In genomic region chr9:98222885-98223640, GRCh38 we compare ENCODE assay signal across 9 cellular contexts. TPM values are rescaled to one million over a fixed set of nuclear protein-coding genes. Genes with fewer than 3 reads are reported as not detected.
DNase-seq lines count a peak whose midpoint lies in the region; ATAC-seq, FAIRE-seq and TF ChIP-seq lines count a peak whose summit lies in the region.
"Had no signal": no experiment of that assay in that cellular context is flagged by ENCODE, and none has a peak within 500 bp of the region (broad histone marks: within the 10 kb centered on the region; RNA-seq: fewer than 3 reads in every experiment).

No MANE protein-coding gene starts in this region.

- peaks cover 2% of the 10 kb centered on the region for H3K9me1 ChIP-seq in keratinocyte (ENCODE audit: control insufficient read depth, extremely low read depth, insufficient read depth, low read length)

- H4K20me1 ChIP-seq in astrocyte (ENCODE audit: insufficient read depth, low read length) (no peaks in the 10 kb centered on the region), keratinocyte (ENCODE audit: control insufficient read depth, extremely low read depth, insufficient read depth, low read length) (no peaks in the 10 kb centered on the region)

- TF ChIP-seq EP300 in transverse colon (IDR thresholded peaks at IDR 0.05; ENCODE audit: low read depth), result no peak

- in situ Hi-C loops in transverse colon (cut with MboI; ENCODE audit: low pct_ligation_motif_present in 1 of 4, low pct_unique_long_range_greater_than_20kb in 1 of 4, low sequenced_read_pairs in 3 of 4), result no loop called here

- H3K27me3 ChIP-seq in left ventricle myocardium inferior (ENCODE audit: low read depth) (no peaks in the 10 kb centered on the region), astrocyte (ENCODE audit: insufficient read depth, low read length) (no peaks in the 10 kb centered on the region), keratinocyte (ENCODE audit: control insufficient read depth, extremely low read depth, insufficient read depth, low read length) (no peaks in the 10 kb centered on the region), BE2C (no peaks in the 10 kb centered on the region), transverse colon (no peaks in the 10 kb centered on the region)

- no peaks in the 10 kb centered on the region for H3K79me2 ChIP-seq in astrocyte (ENCODE audit: insufficient read depth, low read length)
- H3K79me2 ChIP-seq in keratinocyte (ENCODE audit: control insufficient read depth, insufficient read depth, low read length), result peaks cover 24% of the 10 kb centered on the region

- H3K27ac ChIP-seq in left ventricle myocardium inferior (replicated peaks), result peak overlapping the region; percentile 27
- peak overlapping the region; percentile 97 for H3K27ac ChIP-seq in astrocyte (ENCODE audit: low read depth, low read length)
- peak overlapping the region; percentile 82 for H3K27ac ChIP-seq in keratinocyte (ENCODE audit: control insufficient read depth, insufficient read depth, low read length)
- H3K27ac ChIP-seq in transverse colon, result no peak overlapping the region
- H3K27ac ChIP-seq: C4-2B had no signal

- H3K27me3 Mint-ChIP-seq in astrocyte (ENCODE audit: low read depth, unreplicated experiment), result no peaks in the 10 kb centered on the region

- H3K9me3 ChIP-seq in left ventricle myocardium inferior (replicated peaks) (no peaks in the 10 kb centered on the region), astrocyte (ENCODE audit: insufficient read depth, low read depth, low read length) (no peaks in the 10 kb centered on the region), keratinocyte (ENCODE audit: control insufficient read depth, low read depth, low read length) (no peaks in the 10 kb centered on the region), BE2C (no peaks in the 10 kb centered on the region), transverse colon (no peaks in the 10 kb centered on the region)

- H3K4me2 ChIP-seq in astrocyte (ENCODE audit: low read length) (peak overlapping the region; percentile 66), keratinocyte (ENCODE audit: control insufficient read depth, extremely low read depth, insufficient read depth, low read depth, low read length) (peak overlapping the region; percentile 80)

- peaks cover 38% of the 10 kb centered on the region for H3K36me3 ChIP-seq in left ventricle myocardium inferior
- H3K36me3 ChIP-seq in astrocyte (ENCODE audit: insufficient read depth, low read length), result peaks cover 4% of the 10 kb centered on the region
- peaks cover 51 to 69% of the 10 kb centered on the region in 2 experiments for H3K36me3 ChIP-seq in keratinocyte (ENCODE audit: control insufficient read depth in 2 of 2, extremely low read depth in 1 of 2, insufficient read depth in 2 of 2, low read length in 2 of 2)
- no peaks in the 10 kb centered on the region for H3K36me3 ChIP-seq in BE2C
- peaks cover 0 to 13% (median 5%) of the 10 kb centered on the region in 4 donors for H3K36me3 ChIP-seq in transverse colon

- FAIRE-seq in astrocyte (lab: Jason Lieb, UNC), result peak; percentile 91
- peak; percentile 90 for FAIRE-seq in keratinocyte (lab: Jason Lieb, UNC)

- peak overlapping the region; percentile 99 for H3K27ac Mint-ChIP-seq in astrocyte (ENCODE audit: unreplicated experiment)

- H3K4me1 ChIP-seq in left ventricle myocardium inferior, result peaks cover 15% of the 10 kb centered on the region
- peaks cover 21% of the 10 kb centered on the region for H3K4me1 ChIP-seq in astrocyte (ENCODE audit: insufficient read depth, low read length)
- H3K4me1 ChIP-seq in keratinocyte (ENCODE audit: control insufficient read depth, extremely low read depth, insufficient read depth, low read length), result peaks cover 26% of the 10 kb centered on the region
- H3K4me1 ChIP-seq in BE2C, result no peaks in the 10 kb centered on the region
- peaks cover 0 to 29% (median 16%) of the 10 kb centered on the region in 4 donors for H3K4me1 ChIP-seq in transverse colon

- DNase-seq in left ventricle myocardium inferior (no peak), Right ventricle myocardium inferior (ENCODE audit: missing footprints) (no peak), astrocyte (ENCODE audit: low read depth) (peak; percentile 100), keratinocyte (ENCODE audit: low read depth, low spot score) (peak; percentile 91), BE2C (no peak), mucosa of gallbladder (ENCODE audit: low spot score) (no peak), transverse colon (no peak), NCI-H1092 (lab: John Stamatoyannopoulos, UW) (no peak)

- intact Hi-C loops in left ventricle myocardium inferior (cut with micrococcal nuclease) (no loop called here), Right ventricle myocardium inferior (cut with DNase I) (no loop called here), transverse colon (cut with DNase I; ENCODE audit: low total_unique reads) (no loop called here)

- ATAC-seq in Right ventricle myocardium inferior, result no peak

- no peak for TF ChIP-seq POLR2A in transverse colon (IDR thresholded peaks at IDR 0.05)

- peaks cover 39% of the 10 kb centered on the region for H3K4me1 Mint-ChIP-seq in astrocyte (ENCODE audit: low read depth, unreplicated experiment)

- dilution Hi-C loops in keratinocyte (cut with MboI; ENCODE audit: extremely low pct_ligation_motif_present, low sequenced_read_pairs), result no loop called here

- TF ChIP-seq CTCF in left ventricle myocardium inferior (IDR thresholded peaks at IDR 0.05; ENCODE audit: borderline replicate concordance), result no peak
- no peak for TF ChIP-seq CTCF in astrocyte (IDR thresholded peaks at IDR 0.05; ENCODE audit: insufficient read depth, low read depth, low read length)
- no peak for TF ChIP-seq CTCF in keratinocyte (optimal IDR thresholded peaks at IDR 0.05 in 1 of 3, IDR thresholded peaks at IDR 0.05 in 1 of 3, conservative IDR thresholded peaks at IDR 0.05 in 1 of 3; ENCODE audit: extremely low read depth in 1 of 3, insufficient read depth in 2 of 3, low read length in 3 of 3)
- no peak for TF ChIP-seq CTCF in BE2C (IDR thresholded peaks at IDR 0.05; ENCODE audit: low read depth, low read length)
- no peak for TF ChIP-seq CTCF in transverse colon (IDR thresholded peaks at IDR 0.05)

- WGBS in transverse colon (ENCODE audit: low coverage in 1 of 2), 2 donors, result 49 to 50% methylated on average over 2 to 4 of the region's 4 CpGs

- H2AFZ ChIP-seq in astrocyte (ENCODE audit: low read depth, low read length) (peak overlapping the region; percentile 52), keratinocyte (ENCODE audit: control insufficient read depth, low read length) (no peak overlapping the region)

- H3K4me3 ChIP-seq in left ventricle myocardium inferior (no peak overlapping the region), astrocyte (ENCODE audit: insufficient read depth, low read depth, low read length) (no peak overlapping the region), keratinocyte (ENCODE audit: control insufficient read depth in 2 of 3, extremely low read depth in 1 of 3, insufficient read depth in 2 of 3, low read depth in 1 of 3, low read length in 3 of 3) (no peak overlapping the region), BE2C (ENCODE audit: low read depth, low read length) (no peak overlapping the region), transverse colon (no peak overlapping the region)

- H3K9me3 Mint-ChIP-seq in astrocyte (ENCODE audit: unreplicated experiment), result no peaks in the 10 kb centered on the region

- H3K4me3 Mint-ChIP-seq in astrocyte (ENCODE audit: unreplicated experiment), result no peak overlapping the region

- peaks cover 10% of the 10 kb centered on the region for H3K36me3 Mint-ChIP-seq in astrocyte (ENCODE audit: low read depth, unreplicated experiment)

- H3K9ac ChIP-seq in astrocyte (ENCODE audit: low read length) (peak overlapping the region; percentile 74), keratinocyte (ENCODE audit: control insufficient read depth, extremely low read depth, insufficient read depth, low read length) (peak overlapping the region; percentile 61)

RNA-seq across cellular contexts. Expression of gene CORO2A, which starts 30.6 kb away (rescaled TPM):
- total RNA-seq in left ventricle myocardium inferior, result 0.14 TPM
- 0.60 TPM for total RNA-seq in Right ventricle myocardium inferior
- 11.1 TPM in 2 replicates for total RNA-seq in astrocyte
- polyA plus RNA-seq in keratinocyte, result 30.9 to 45.2 TPM (median 31.7 TPM) in 3 replicates
- polyA plus RNA-seq in keratinocyte (2011; ENCODE audit: low read depth), result 9.8 TPM
- 33.2 and 34.5 TPM in 2 replicates for polyA plus RNA-seq in keratinocyte (2011; cell fraction: cytosol; rRNA removed)
- 35.1 and 38.7 TPM in 2 replicates for polyA plus RNA-seq in keratinocyte (2011; cell fraction: nucleus; rRNA removed)
- polyA plus RNA-seq in keratinocyte (2012; ENCODE audit: low replicate concordance), result 17.9 and 33.7 TPM in 2 replicates
- polyA minus RNA-seq in keratinocyte, result 49.6 to 65.0 TPM (median 51.0 TPM) in 3 replicates
- polyA minus RNA-seq in keratinocyte (2011; cell fraction: cytosol; rRNA and poly(A)+ RNA removed), result 38.0 TPM
- 23.0 and 30.8 TPM in 2 replicates for polyA minus RNA-seq in keratinocyte (2011; cell fraction: nucleus; rRNA and poly(A)+ RNA removed)
- 27.7 TPM for polyA plus RNA-seq in BE2C (2012; ENCODE audit: insufficient read depth, insufficient read length, low read depth)
- 129 TPM for total RNA-seq in mucosa of gallbladder
- 10 to 100 TPM in 3 of 4 donors, 1 to 10 TPM in 1; 10.0 to 59.1 (median 47.1) TPM for total RNA-seq in transverse colon

RNA-seq across cellular contexts. Expression of gene TBC1D2, which starts 32.4 kb away (rescaled TPM):
- total RNA-seq in left ventricle myocardium inferior (1.7 TPM), Right ventricle myocardium inferior (2.3 TPM), astrocyte (9.6 and 10.2 TPM in 2 replicates), mucosa of gallbladder (16.7 TPM), transverse colon (100 to 1,000 TPM in 1 of 4 donors, 10 to 100 TPM in 3; 37.7 to 109 (median 55.8) TPM)
- 59.2 to 110 TPM (median 73.2 TPM) in 3 replicates for polyA plus RNA-seq in keratinocyte
- polyA plus RNA-seq in keratinocyte (2011; ENCODE audit: low read depth), result 66.9 TPM
- polyA plus RNA-seq in keratinocyte (2011; cell fraction: cytosol; rRNA removed), result 59.8 and 88.4 TPM in 2 replicates
- polyA plus RNA-seq in keratinocyte (2011; cell fraction: nucleus; rRNA removed), result 113 and 139 TPM in 2 replicates
- polyA plus RNA-seq in keratinocyte (2012; ENCODE audit: low replicate concordance), result 89.1 and 89.3 TPM in 2 replicates
- polyA minus RNA-seq in keratinocyte, result 88.4 to 139 TPM (median 131 TPM) in 3 replicates
- 166 TPM for polyA minus RNA-seq in keratinocyte (2011; cell fraction: cytosol; rRNA and poly(A)+ RNA removed)
- polyA minus RNA-seq in keratinocyte (2011; cell fraction: nucleus; rRNA and poly(A)+ RNA removed), result 86.6 and 94.1 TPM in 2 replicates
- 3.9 TPM for polyA plus RNA-seq in BE2C (2012; ENCODE audit: insufficient read depth, insufficient read length, low read depth)

Comparison
In these comparisons a context has a peak if more than half of its experiments do, and no peak if none do; other contexts are left out.
1. DNase-seq: peak in astrocyte (single experiment) and keratinocyte (single experiment); none in left ventricle myocardium inferior (single experiment), Right ventricle myocardium inferior (single experiment), BE2C (single experiment), mucosa of gallbladder (single experiment), transverse colon (single experiment) and NCI-H1092 (single experiment).
2. H3K27ac ChIP-seq: peak in left ventricle myocardium inferior (single experiment), astrocyte (single experiment) and keratinocyte (single experiment); none in transverse colon (0 of 4).